Comparison of ENCODE assay signal across 14 cellular contexts in the genomic region with DNA sequence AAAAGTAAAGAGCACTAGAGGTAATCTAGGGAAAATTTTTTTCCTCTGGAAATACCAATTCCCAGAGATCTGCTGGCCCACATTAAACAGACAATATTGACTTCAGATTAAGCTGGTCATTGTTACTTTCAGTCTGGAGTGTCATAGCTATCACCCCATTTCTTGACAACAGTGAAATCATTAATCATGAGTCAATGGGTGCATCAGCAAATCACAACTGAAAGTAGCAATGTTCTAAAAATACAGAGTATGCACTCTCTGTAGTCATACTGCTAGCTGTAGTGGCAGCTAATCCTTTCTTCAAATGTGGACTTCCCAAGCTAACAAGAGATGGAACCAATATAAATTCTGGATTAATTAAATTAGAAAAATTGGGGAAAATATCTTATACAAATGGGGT.
DNase-seq lines count a peak whose midpoint lies in the region; ATAC-seq, FAIRE-seq and TF ChIP-seq lines count a peak whose summit lies in the region.
"Had no signal": no experiment of that assay in that cellular context is flagged by ENCODE, and none has a peak within 500 bp of the region (broad histone marks: within the 10 kb centered on the region; RNA-seq: fewer than 3 reads in every experiment).

No MANE protein-coding gene starts in this region.

- H3K27me3 ChIP-seq in aorta (ENCODE audit: control insufficient read depth in 1 of 2, insufficient read depth in 2 of 2, low read length in 1 of 2) (no peaks in the 10 kb centered on the region), upper lobe of right lung (no peaks in the 10 kb centered on the region)
- H3K27me3 ChIP-seq: BLaER1, neural progenitor cell had no signal

- H3K4me3 ChIP-seq in aorta (ENCODE audit: low read length in 2 of 2) (no peak overlapping the region), upper lobe of right lung (no peak overlapping the region)
- H3K4me3 ChIP-seq: BLaER1, neural progenitor cell had no signal

- DNase-seq in GM12892 (ENCODE audit: insufficient read length), result no peak
- DNase-seq in aorta, result no peak
- DNase-seq in stimulated activated CD4-positive, alpha-beta T cell treated with anti-CD3 and anti-CD28 coated beads, Interleukin-4, amount 100 ng/mL, for 24 hours, result no peak
- DNase-seq in upper lobe of right lung, result no peak
- no peak for DNase-seq in H54 (ENCODE audit: insufficient read length, low spot score)
- DNase-seq: activated CD4-positive, alpha-beta T cell treated with anti-CD3 and anti-CD28 coated beads, Interleukin-2, amount 10 ng/mL, durations not matched to agents 24 days and 14 days; amygdala; NCI-H2081 treated with DMSO at 0.1 percent for 48 hours had no signal

- FAIRE-seq in GM12892 (lab: Jason Lieb, UNC), result peak; percentile 81
- no peak for FAIRE-seq in H54 (lab: Jason Lieb, UNC)
- FAIRE-seq: HTR-8/SVneo had no signal

- intact Hi-C loops in aorta (cut with DNase I) (no loop called here), upper lobe of right lung (cut with DNase I) (no loop called here)

- H3K9me3 ChIP-seq in aorta (ENCODE audit: control insufficient read depth, low read length), result no peaks in the 10 kb centered on the region
- H3K9me3 ChIP-seq in upper lobe of right lung, result no peaks in the 10 kb centered on the region
- H3K9me3 ChIP-seq: BLaER1 had no signal

- ATAC-seq in GM19324 (IDR thresholded peaks at IDR 0.05; ENCODE audit: low FRiP score, unreplicated experiment) (peak; percentile 90), HG02678 (IDR thresholded peaks at IDR 0.05; ENCODE audit: unreplicated experiment) (peak; percentile 91), HG03457 (IDR thresholded peaks at IDR 0.05; ENCODE audit: unreplicated experiment) (peak; percentile 94), aorta (ENCODE audit: low FRiP score) (no peak), upper lobe of right lung (no peak)

- TF ChIP-seq CTCF in upper lobe of right lung (IDR thresholded peaks at IDR 0.05), result no peak

- no peaks in the 10 kb centered on the region for H3K4me1 ChIP-seq in aorta (ENCODE audit: control insufficient read depth in 1 of 2, insufficient read depth in 2 of 2, low read length in 2 of 2)
- no peaks in the 10 kb centered on the region for H3K4me1 ChIP-seq in upper lobe of right lung
- H3K4me1 ChIP-seq: neural progenitor cell had no signal

- TF ChIP-seq POLR2A in GM12892 (IDR thresholded peaks at IDR 0.05; ENCODE audit: low read depth, low read length) (no peak), H54 (IDR thresholded peaks at IDR 0.05; ENCODE audit: low read depth, low read length) (no peak)

- no peak overlapping the region for H3K27ac ChIP-seq in aorta (ENCODE audit: low read depth in 1 of 2, low read length in 2 of 2)
- H3K27ac ChIP-seq in upper lobe of right lung, result no peak overlapping the region
- H3K27ac ChIP-seq: BLaER1, neural progenitor cell had no signal

- H3K36me3 ChIP-seq in aorta (ENCODE audit: control insufficient read depth in 1 of 2, insufficient read depth in 2 of 2, low read length in 1 of 2) (no peaks in the 10 kb centered on the region), upper lobe of right lung (no peaks in the 10 kb centered on the region)
- H3K36me3 ChIP-seq: BLaER1, neural progenitor cell had no signal

Comparison
In these comparisons a context has a peak if more than half of its experiments do, and no peak if none do; other contexts are left out.
1. ATAC-seq: peak in GM19324 (single experiment), HG02678 (single experiment) and HG03457 (single experiment); none in aorta (single experiment) and upper lobe of right lung (single experiment).